In the genomic region with DNA sequence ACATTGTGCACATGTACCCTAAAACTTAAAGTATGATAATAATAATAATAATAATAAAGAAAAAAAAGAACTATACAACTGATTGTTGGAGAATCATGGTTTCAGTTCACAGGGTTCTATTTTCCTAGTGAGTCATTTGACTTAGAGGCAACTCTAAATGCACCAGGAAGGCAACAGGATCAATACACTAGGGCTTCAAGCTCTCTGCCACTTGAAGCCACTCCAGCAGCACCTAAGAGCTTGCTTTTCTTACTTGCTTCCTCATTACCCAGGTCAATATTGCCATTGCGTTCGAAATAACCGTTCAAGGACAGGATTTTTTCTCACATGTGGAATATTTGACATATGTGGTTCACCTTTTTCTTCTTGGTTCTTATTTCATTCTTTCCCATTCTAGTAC, we compare ENCODE assay signal across 31 cellular contexts.
DNase-seq lines count a peak whose midpoint lies in the region; ATAC-seq and TF ChIP-seq lines count a peak whose summit lies in the region.
"Had no signal": no experiment of that assay in that cellular context is flagged by ENCODE, and none has a peak within 500 bp of the region (broad histone marks: within the 10 kb centered on the region; RNA-seq: fewer than 3 reads in every experiment).

No MANE protein-coding gene starts in this region.

- H3K27me3 ChIP-seq in right atrium auricular region: no peaks in the 10 kb centered on the region
- H3K27me3 ChIP-seq: MG63, sigmoid colon, tibial nerve had no signal

- H3K4me1 ChIP-seq in mucosa of descending colon (ENCODE audit: low read depth): no peaks in the 10 kb centered on the region
- H3K4me1 ChIP-seq in right atrium auricular region: no peaks in the 10 kb centered on the region
- H3K4me1 ChIP-seq: prostate gland, sigmoid colon, tibial nerve had no signal

- TF ChIP-seq CTCF in mucosa of descending colon (IDR thresholded peaks at IDR 0.05) (no peak), coronary artery (IDR thresholded peaks at IDR 0.05) (no peak), right atrium auricular region (IDR thresholded peaks at IDR 0.05) (no peak)

- H3K27ac ChIP-seq in coronary artery (no peak overlapping the region), right atrium auricular region (no peak overlapping the region)
- H3K27ac ChIP-seq: KMS-11, prostate gland, sigmoid colon, tibial nerve had no signal

- H3K9me3 ChIP-seq in mucosa of descending colon: no peaks in the 10 kb centered on the region
- no peaks in the 10 kb centered on the region for H3K9me3 ChIP-seq in right atrium auricular region
- H3K9me3 ChIP-seq: MG63, prostate gland, sigmoid colon, tibial nerve had no signal

- H3K4me3 ChIP-seq in mucosa of descending colon (no peak overlapping the region), coronary artery (no peak overlapping the region), right atrium auricular region (no peak overlapping the region)
- H3K4me3 ChIP-seq: MG63, prostate gland, sigmoid colon, tibial nerve had no signal

- H3K36me3 ChIP-seq in mucosa of descending colon (ENCODE audit: low read depth) (no peaks in the 10 kb centered on the region), right atrium auricular region (no peaks in the 10 kb centered on the region)
- H3K36me3 ChIP-seq: MG63, prostate gland, sigmoid colon, tibial nerve had no signal

- DNase-seq in DMS53 (lab: John Stamatoyannopoulos, UW) (peak; percentile 98), NCI-H187 (lab: John Stamatoyannopoulos, UW) (peak; percentile 51 to 52), NCI-H510A (lab: John Stamatoyannopoulos, UW) (peak; percentile 50), mucosa of descending colon (peak in 1 of 3 donors; percentile 21), mesenteric fat pad (ENCODE audit: low spot score) (no peak), coronary artery (ENCODE audit: low spot score) (no peak), right atrium auricular region (ENCODE audit: low spot score) (no peak)
- DNase-seq: activated CD4-positive, alpha-beta memory T cell treated with anti-CD3 and anti-CD28 coated beads for 36 hours; activated naive CD4-positive, alpha-beta T cell; activated naive CD8-positive, alpha-beta T cell treated with anti-CD3 and anti-CD28 coated beads, Interleukin-2, amount 50 U/mL, for 24 hours; CD4-positive, alpha-beta T cell; cortex of kidney; effector memory CD8-positive, alpha-beta T cell; erythroblast; left ventricle myocardium superior; MG63; midbrain; naive thymus-derived CD8-positive, alpha-beta T cell; NCI-H1930; NCI-H446 treated with DMSO at 0.1 percent for 48 hours; NK-92 treated with Interleukin-12 subunit alpha and Interleukin-12 subunit beta, amount 100 ng/mL, for 24 hours; Right ventricle myocardium superior; sigmoid colon; stimulated activated CD4-positive, alpha-beta T cell treated with anti-CD3 and anti-CD28 coated beads, Interleukin-12 subunit alpha, Interleukin-12 subunit beta, amount 100 ng/mL, for 4 hours; stimulated activated CD4-positive, alpha-beta T cell treated with anti-CD3 and anti-CD28 coated beads, Interleukin-2, amount 100 ng/mL, for 48 hours; T-helper 17 cell had no signal

- ATAC-seq in mucosa of descending colon: peak; percentile 80
- ATAC-seq in GM21619 (IDR thresholded peaks at IDR 0.05; ENCODE audit: unreplicated experiment): no peak
- ATAC-seq: activated CD4-positive, CD25-positive, alpha-beta regulatory T cell treated with anti-CD3 and anti-CD28 coated beads, Interleukin-2, amount 50 U/mL, for 24 hours; activated naive CD8-positive, alpha-beta T cell treated with anti-CD3 and anti-CD28 coated beads, Interleukin-2, amount 50 U/mL, for 24 hours; effector memory CD8-positive, alpha-beta T cell; left ventricle myocardium superior; naive thymus-derived CD8-positive, alpha-beta T cell; T-helper 17 cell had no signal

- intact Hi-C loops in mucosa of descending colon (cut with DNase I, micrococcal nuclease): no loop called here

Comparison
In these comparisons a context has a peak if more than half of its experiments do, and no peak if none do; other contexts are left out.
1. DNase-seq: peak in DMS53 (single experiment), NCI-H187 (2 of 2) and NCI-H510A (single experiment); none in mesenteric fat pad (single experiment), coronary artery (single experiment) and right atrium auricular region (single experiment).